1 cellular context compared by ENCODE assay signal in genomic region chr1:23424171-23424959, GRCh38.
TF ChIP-seq lines count a peak whose summit lies in the region.

TSS of gene TCEA3 (minus strand) at chr1:23424748. CDS start at chr1:23424633, 115 bp downstream.

TF ChIP-seq in HepG2, 621 proteins besides CTCF, POLR2A, EP300 and RAD21 (continued from another document and continues in another):
- TF ChIP-seq FUBP1 (CRISPR knock-in tag; IDR thresholded peaks at IDR 0.05; ENCODE audit: borderline replicate concordance) (no peak), ZNF850 (CRISPR knock-in tag; conservative IDR thresholded peaks at IDR 0.05) (no peak), ZNF543 (CRISPR knock-in tag; IDR thresholded peaks at IDR 0.05) (peak; percentile 75), KDM3A (CRISPR knock-in tag; IDR thresholded peaks at IDR 0.05; ENCODE audit: low read depth) (no peak), ZNF780A (CRISPR knock-in tag; IDR thresholded peaks at IDR 0.05) (no peak), ZNF17 (CRISPR knock-in tag; IDR thresholded peaks at IDR 0.05) (no peak), ZNF333 (CRISPR knock-in tag; IDR thresholded peaks at IDR 0.05; ENCODE audit: borderline replicate concordance) (no peak), CREB3 (CRISPR knock-in tag; IDR thresholded peaks at IDR 0.05) (no peak), ATF3 (CRISPR knock-in tag; IDR thresholded peaks at IDR 0.05) (no peak), PHB2 (IDR thresholded peaks at IDR 0.05; ENCODE audit: partially characterized antibody) (no peak), PHF21A (CRISPR knock-in tag; IDR thresholded peaks at IDR 0.05) (no peak), ZHX2 (IDR thresholded peaks at IDR 0.05; ENCODE audit: low read depth) (no peak), ZHX2 (CRISPR knock-in tag; IDR thresholded peaks at IDR 0.05; ENCODE audit: borderline replicate concordance) (0 out of 2 replicates have a peak, but pooled peaks have one; percentile 63), SP2 (CRISPR knock-in tag; IDR thresholded peaks at IDR 0.05) (peak; percentile 23; the same call in 1 of the 2 replicates), EED (CRISPR knock-in tag; IDR thresholded peaks at IDR 0.05) (no peak), ZNF772 (CRISPR knock-in tag; IDR thresholded peaks at IDR 0.05) (no peak), ZNF224 (CRISPR knock-in tag; IDR thresholded peaks at IDR 0.05) (no peak), SRSF1 (optimal IDR thresholded peaks at IDR 0.05; ENCODE audit: low read depth, low read length) (peak; percentile 26), ZNF276 (CRISPR knock-in tag; IDR thresholded peaks at IDR 0.05; ENCODE audit: low read depth) (no peak), ZNF549 (CRISPR knock-in tag; IDR thresholded peaks at IDR 0.05) (no peak), SP140L (CRISPR knock-in tag; IDR thresholded peaks at IDR 0.05; ENCODE audit: borderline replicate concordance) (no peak), NKX3-1 (CRISPR knock-in tag; IDR thresholded peaks at IDR 0.05) (no peak), TEAD3 (CRISPR knock-in tag; optimal IDR thresholded peaks at IDR 0.05; ENCODE audit: borderline replicate concordance) (no peak), U2AF1 (optimal IDR thresholded peaks at IDR 0.05; ENCODE audit: low read depth, low read length) (no peak), THAP9 (CRISPR knock-in tag; IDR thresholded peaks at IDR 0.05; ENCODE audit: borderline replicate concordance) (no peak), TFAP4 (IDR thresholded peaks at IDR 0.05; ENCODE audit: borderline replicate concordance, low read depth) (no peak), DNMT3B (CRISPR knock-in tag; conservative IDR thresholded peaks at IDR 0.05) (no peak), PREB (CRISPR knock-in tag; IDR thresholded peaks at IDR 0.05) (no peak), XRCC5 (optimal IDR thresholded peaks at IDR 0.05; ENCODE audit: low read length) (peak; percentile 41), MTF1 (CRISPR knock-in tag; IDR thresholded peaks at IDR 0.05) (no peak), AHDC1 (CRISPR knock-in tag; IDR thresholded peaks at IDR 0.05; ENCODE audit: borderline replicate concordance) (no peak), ZNF577 (CRISPR knock-in tag; IDR thresholded peaks at IDR 0.05; ENCODE audit: borderline replicate concordance, low read depth) (no peak), ZNF83 (CRISPR knock-in tag; IDR thresholded peaks at IDR 0.05; ENCODE audit: borderline replicate concordance) (0 out of 2 replicates have a peak, but pooled peaks have one; percentile 47), ZBTB43 (CRISPR knock-in tag; conservative IDR thresholded peaks at IDR 0.05) (no peak), KMT2B (CRISPR knock-in tag; IDR thresholded peaks at IDR 0.05) (no peak), JUND (CRISPR knock-in tag; IDR thresholded peaks at IDR 0.05) (no peak), PRPF4 (IDR thresholded peaks at IDR 0.05; ENCODE audit: low read depth, low read length, poor library complexity, severe bottlenecking) (no peak)
